In genomic region chr3:160553829-160554228, GRCh38 we compare ENCODE assay signal across 19 cellular contexts.
"Had no signal": no experiment of that assay in that cellular context is flagged by ENCODE, and none has a peak within 500 bp of the region (broad histone marks: within the 10 kb centered on the region; RNA-seq: fewer than 3 reads in every experiment).

No MANE protein-coding gene starts in this region.

- ATAC-seq: esophagus mucosa; gastrocnemius medialis; heart right ventricle; left lobe of liver; naive thymus-derived CD4-positive, alpha-beta T cell; sciatic nerve; stimulated activated memory B cell treated with anti-CD40 and anti-IgM and Interleukin-4, amounts not matched to agents 10 μg/mL and 1 μg/mL and 100 μg/mL, for 72 hours; upper lobe of right lung had no signal

- H3K4me3 Mint-ChIP-seq: nephron progenitor cell; stimulated activated memory B cell treated with anti-CD40 and anti-IgM and Interleukin-4, amounts not matched to agents 10 μg/mL and 1 μg/mL and 100 μg/mL, for 72 hours; stimulated activated naive CD8-positive, alpha-beta T cell treated with anti-CD3 and anti-CD28 coated beads, Interleukin-15, Interleukin-2, amounts not matched to agents 100 ng/mL and 50 ng/mL, for 24 hours had no signal

- H3K4me1 Mint-ChIP-seq: nephron progenitor cell had no signal

- H3K9me3 Mint-ChIP-seq: stimulated activated memory B cell treated with anti-CD40 and anti-IgM and Interleukin-4, amounts not matched to agents 10 μg/mL and 1 μg/mL and 100 μg/mL, for 72 hours had no signal

- H3K27me3 Mint-ChIP-seq: naive thymus-derived CD4-positive, alpha-beta T cell; stimulated activated memory B cell treated with anti-CD40 and anti-IgM and Interleukin-4, amounts not matched to agents 10 μg/mL and 1 μg/mL and 100 μg/mL, for 72 hours; stimulated activated naive CD8-positive, alpha-beta T cell treated with anti-CD3 and anti-CD28 coated beads, Interleukin-15, Interleukin-2, amounts not matched to agents 100 ng/mL and 50 ng/mL, for 24 hours had no signal

- H3K27ac Mint-ChIP-seq: nephron progenitor cell; stimulated activated memory B cell treated with anti-CD40 and anti-IgM and Interleukin-4, amounts not matched to agents 10 μg/mL and 1 μg/mL and 100 μg/mL, for 72 hours; stimulated activated naive CD8-positive, alpha-beta T cell treated with anti-CD3 and anti-CD28 coated beads, Interleukin-15, Interleukin-2, amounts not matched to agents 100 ng/mL and 50 ng/mL, for 24 hours had no signal

- DNase-seq: effector memory CD4-positive, alpha-beta T cell; gastrocnemius medialis; heart right ventricle; hypothalamus; islet precursor cell; mammary epithelial cell; naive thymus-derived CD4-positive, alpha-beta T cell; nephron progenitor cell; spleen; stimulated activated CD4-positive, alpha-beta T cell treated with anti-CD3 and anti-CD28 coated beads, Interleukin-15, amount 100 ng/mL, for 24 hours; stimulated activated CD4-positive, alpha-beta T cell treated with anti-CD3 and anti-CD28 coated beads, Interleukin-1b, Interleukin-23, amount 100 ng/mL, for 48 hours; stimulated activated CD4-positive, alpha-beta T cell treated with anti-CD3 and anti-CD28 coated beads, Interleukin-4, amount 100 ng/mL, for 24 hours; tibial artery; upper lobe of right lung had no signal
